ENCODE assay signal across 8 cellular contexts in the genomic region with DNA sequence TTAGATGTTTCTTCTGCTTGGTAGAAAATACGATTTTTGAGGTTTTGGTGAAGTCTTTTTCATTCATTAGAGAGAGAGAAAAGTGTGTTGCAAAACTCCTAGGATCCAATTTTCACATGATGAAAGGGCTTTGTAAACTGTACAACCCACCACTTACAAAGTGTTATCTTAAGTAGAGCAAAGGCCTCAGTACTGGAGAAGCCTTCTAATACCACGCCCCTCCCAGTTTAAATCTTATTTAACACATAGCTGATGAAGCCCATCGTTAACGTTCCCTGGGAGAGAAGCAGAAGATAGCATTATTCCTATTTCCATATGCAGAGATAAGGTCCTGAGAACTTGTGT. TPM values are rescaled to one million over a fixed set of nuclear protein-coding genes. Genes with fewer than 3 reads are reported as not detected.
DNase-seq lines count a peak whose midpoint lies in the region; ATAC-seq, FAIRE-seq and TF ChIP-seq lines count a peak whose summit lies in the region.

No MANE protein-coding gene starts in this region.

- H3K27ac ChIP-seq in ACC112 (ENCODE audit: low read depth, low read length) (peak overlapping the region; percentile 67), SK-N-SH (ENCODE audit: low read depth in 2 of 2, low read length in 1 of 2) (peak overlapping the region; percentile 49 to 92; a peak in 3 of 4 replicates), fibroblast of lung (ENCODE audit: insufficient read depth, low read length) (peak overlapping the region; percentile 93), pancreas (peak overlapping the region; percentile 80 to 95 (median 90))

- no peaks in the 10 kb centered on the region for H3K9me2 ChIP-seq in SK-N-SH

- H3K79me2 ChIP-seq in ACC112 (ENCODE audit: control insufficient read depth, insufficient read depth, low read length, unreplicated experiment) (peaks cover 19% of the 10 kb centered on the region), SK-N-SH (ENCODE audit: insufficient read depth) (no peaks in the 10 kb centered on the region), fibroblast of lung (ENCODE audit: control insufficient read depth, insufficient read depth, low read length) (peaks cover 2% of the 10 kb centered on the region)

- TF ChIP-seq CTCF in SK-N-SH (IDR thresholded peaks at IDR 0.05) (no peak), fibroblast of lung (conservative IDR thresholded peaks at IDR 0.05 in 1 of 2, IDR thresholded peaks at IDR 0.05 in 1 of 2; ENCODE audit: low read depth in 1 of 2, low read length in 2 of 2) (no peak), pancreas (IDR thresholded peaks at IDR 0.05) (no peak)

- peak overlapping the region; percentile 82 for H3K4me2 ChIP-seq in SK-N-SH
- peak overlapping the region; percentile 84 for H3K4me2 ChIP-seq in fibroblast of lung (ENCODE audit: extremely low read depth, insufficient read depth, low read length)

- no peak for FAIRE-seq in pancreas (lab: Jason Lieb, UNC)

- ATAC-seq in GM21825 (IDR thresholded peaks at IDR 0.05; ENCODE audit: unreplicated experiment) (peak; percentile 4), pancreas (peak; percentile 2 to 14 (median 8)), GM18861 (IDR thresholded peaks at IDR 0.05; ENCODE audit: unreplicated experiment) (no peak)

- peaks cover 5% of the 10 kb centered on the region for H3F3A ChIP-seq in SK-N-SH (replicated peaks; ENCODE audit: insufficient read depth)

- H2AFZ ChIP-seq in ACC112 (ENCODE audit: low read length, unreplicated experiment) = peak overlapping the region; percentile 81
- H2AFZ ChIP-seq in SK-N-SH (ENCODE audit: low read depth) = peak overlapping the region; percentile 91
- H2AFZ ChIP-seq in fibroblast of lung (ENCODE audit: low read length) = peak overlapping the region; percentile 72

- intact Hi-C loops in pancreas (cut with DNase I) = no loop called here

- POLR2A ChIA-PET in SK-N-SH (lab: Yijun Ruan, JAX) = interaction anchor here (1.0 to 1.8 kb wide), 5 partner anchors 8 to 197 kb away, joined by 3 to 7 read pairs (median 3); no protein-coding TSS in a partner anchor

- H3K4me1 ChIP-seq in ACC112 (ENCODE audit: control insufficient read depth, insufficient read depth, low read length, unreplicated experiment) = peaks cover 32% of the 10 kb centered on the region
- peaks cover 0 to 24% of the 10 kb centered on the region in 2 experiments; a peak in 3 of 4 replicates for H3K4me1 ChIP-seq in SK-N-SH (ENCODE audit: control insufficient read depth in 1 of 2, insufficient read depth in 2 of 2, low read depth in 1 of 2, low read length in 1 of 2)
- peaks cover 25% of the 10 kb centered on the region for H3K4me1 ChIP-seq in fibroblast of lung (ENCODE audit: control insufficient read depth, extremely low read depth, insufficient read depth, low read length)
- peaks cover 8 to 15% (median 9%) of the 10 kb centered on the region in 3 donors for H3K4me1 ChIP-seq in pancreas

- H3K27me3 ChIP-seq in ACC112 (ENCODE audit: insufficient read depth, low read length) (no peaks in the 10 kb centered on the region), SK-N-SH (ENCODE audit: insufficient read depth) (no peaks in the 10 kb centered on the region), fibroblast of lung (ENCODE audit: control insufficient read depth, insufficient read depth, low read length) (no peaks in the 10 kb centered on the region), pancreas (no peaks in the 10 kb centered on the region)

- H3K9ac ChIP-seq in SK-N-SH = peak overlapping the region; percentile 60
- H3K9ac ChIP-seq in fibroblast of lung (ENCODE audit: insufficient read depth, low read length) = peak overlapping the region; percentile 91

- H3K36me3 ChIP-seq in ACC112 (ENCODE audit: insufficient read depth, low read length) (no peaks in the 10 kb centered on the region), SK-N-SH (replicated peaks in 1 of 2; ENCODE audit: control insufficient read depth in 1 of 2, insufficient read depth in 2 of 2, low read length in 1 of 2) (no peaks in the 10 kb centered on the region), fibroblast of lung (ENCODE audit: control insufficient read depth, insufficient read depth, low read length) (no peaks in the 10 kb centered on the region), pancreas (no peaks in the 10 kb centered on the region)

- 76% methylated on average over 4 of the region's 4 CpGs for WGBS in SK-N-SH (ENCODE audit: low lambda C conversion rate)
- 31 to 40% methylated on average over 4 of the region's 4 CpGs for WGBS in pancreas, 2 donors

- CTCF ChIA-PET in SK-N-SH (lab: Yijun Ruan, JAX) = interaction anchor here (0.6 to 3.8 kb wide), 6 partner anchors 10 to 426 kb away, joined by 3 to 23 read pairs (median 5); a partner anchor contains a TSS

- H3K4me3 ChIP-seq in ACC112 (ENCODE audit: low read depth, low read length) (peak overlapping the region; percentile 79), SK-N-SH (ENCODE audit: low read depth in 2 of 2, low read length in 1 of 2) (peak overlapping the region; percentile 51 to 54), fibroblast of lung (replicated peaks in 1 of 4; ENCODE audit: control extremely low read depth in 1 of 4, insufficient read depth in 1 of 4, low read depth in 3 of 4, low read length in 4 of 4) (peak overlapping the region; percentile 47 to 74 (median 62)), pancreas (peak overlapping the region; percentile 53 to 78 (median 64))

- H3K9me3 ChIP-seq in SK-N-SH (no peaks in the 10 kb centered on the region), fibroblast of lung (ENCODE audit: control insufficient read depth, insufficient read depth, low read depth, low read length) (no peaks in the 10 kb centered on the region), pancreas (no peaks in the 10 kb centered on the region)

- H4K20me1 ChIP-seq in SK-N-SH (ENCODE audit: insufficient read depth) = no peaks in the 10 kb centered on the region
- H4K20me1 ChIP-seq in fibroblast of lung (ENCODE audit: control insufficient read depth, extremely low read depth, insufficient read depth, low read length) = no peaks in the 10 kb centered on the region

- TF ChIP-seq EP300 in SK-N-SH (IDR thresholded peaks at IDR 0.05; ENCODE audit: borderline replicate concordance in 1 of 2, low read depth in 1 of 2, low read length in 1 of 2) = no peak

- no peak for DNase-seq in SK-N-SH
- DNase-seq in fibroblast of lung (ENCODE audit: low read depth in 2 of 2) = peak in 1 of 2 donors; percentile 68
- no peak for DNase-seq in pancreas
- no peak for DNase-seq in NK-92 treated with Interleukin-12 subunit alpha and Interleukin-12 subunit beta, amount 100 ng/mL, for 24 hours (lab: John Stamatoyannopoulos, UW)
- DNase-seq in middle frontal gyrus (ENCODE audit: extremely low spot score, low spot score) = no peak

- no peak for TF ChIP-seq RAD21 in SK-N-SH (IDR thresholded peaks at IDR 0.05; ENCODE audit: low read length)

TF ChIP-seq in SK-N-SH, 30 proteins besides CTCF, POLR2A, EP300 and RAD21 (continues in another document):
- TF ChIP-seq GATA2 (CRISPR knock-in tag; IDR thresholded peaks at IDR 0.05) (no peak), POLR2AphosphoS5 (IDR thresholded peaks at IDR 0.05; ENCODE audit: low read depth, low read length) (no peak), MXI1 (IDR thresholded peaks at IDR 0.05; ENCODE audit: low read depth, low read length) (no peak), ELF1 (IDR thresholded peaks at IDR 0.05) (no peak), TCF12 (IDR thresholded peaks at IDR 0.05) (no peak), JUND (IDR thresholded peaks at IDR 0.05) (no peak)
- TF ChIP-seq, protein P1, sequence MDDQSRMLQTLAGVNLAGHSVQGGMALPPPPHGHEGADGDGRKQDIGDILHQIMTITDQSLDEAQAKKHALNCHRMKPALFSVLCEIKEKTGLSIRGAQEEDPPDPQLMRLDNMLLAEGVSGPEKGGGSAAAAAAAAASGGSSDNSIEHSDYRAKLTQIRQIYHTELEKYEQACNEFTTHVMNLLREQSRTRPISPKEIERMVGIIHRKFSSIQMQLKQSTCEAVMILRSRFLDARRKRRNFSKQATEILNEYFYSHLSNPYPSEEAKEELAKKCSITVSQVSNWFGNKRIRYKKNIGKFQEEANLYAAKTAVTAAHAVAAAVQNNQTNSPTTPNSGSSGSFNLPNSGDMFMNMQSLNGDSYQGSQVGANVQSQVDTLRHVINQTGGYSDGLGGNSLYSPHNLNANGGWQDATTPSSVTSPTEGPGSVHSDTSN (IDR thresholded peaks at IDR 0.05) = no peak
- TF ChIP-seq, protein P2, sequence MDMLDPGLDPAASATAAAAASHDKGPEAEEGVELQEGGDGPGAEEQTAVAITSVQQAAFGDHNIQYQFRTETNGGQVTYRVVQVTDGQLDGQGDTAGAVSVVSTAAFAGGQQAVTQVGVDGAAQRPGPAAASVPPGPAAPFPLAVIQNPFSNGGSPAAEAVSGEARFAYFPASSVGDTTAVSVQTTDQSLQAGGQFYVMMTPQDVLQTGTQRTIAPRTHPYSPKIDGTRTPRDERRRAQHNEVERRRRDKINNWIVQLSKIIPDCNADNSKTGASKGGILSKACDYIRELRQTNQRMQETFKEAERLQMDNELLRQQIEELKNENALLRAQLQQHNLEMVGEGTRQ (IDR thresholded peaks at IDR 0.05; ENCODE audit: borderline replicate concordance, low read depth, low read length) = no peak
- TF ChIP-seq, protein P3, sequence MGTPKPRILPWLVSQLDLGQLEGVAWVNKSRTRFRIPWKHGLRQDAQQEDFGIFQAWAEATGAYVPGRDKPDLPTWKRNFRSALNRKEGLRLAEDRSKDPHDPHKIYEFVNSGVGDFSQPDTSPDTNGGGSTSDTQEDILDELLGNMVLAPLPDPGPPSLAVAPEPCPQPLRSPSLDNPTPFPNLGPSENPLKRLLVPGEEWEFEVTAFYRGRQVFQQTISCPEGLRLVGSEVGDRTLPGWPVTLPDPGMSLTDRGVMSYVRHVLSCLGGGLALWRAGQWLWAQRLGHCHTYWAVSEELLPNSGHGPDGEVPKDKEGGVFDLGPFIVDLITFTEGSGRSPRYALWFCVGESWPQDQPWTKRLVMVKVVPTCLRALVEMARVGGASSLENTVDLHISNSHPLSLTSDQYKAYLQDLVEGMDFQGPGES (IDR thresholded peaks at IDR 0.05; ENCODE audit: low read depth, low read length) = no peak

RNA-seq across cellular contexts. Expression of a gene that starts 0.9 kb away (rescaled TPM):
- polyA plus RNA-seq in SK-N-SH (2012; rRNA removed) = 1.6 and 1.7 TPM in 2 replicates
- 1.4 TPM in 2 replicates for polyA plus RNA-seq in SK-N-SH (2012; cell fraction: cytosol; rRNA removed)
- 3.5 and 4.8 TPM in 2 replicates for polyA plus RNA-seq in SK-N-SH (2012; cell fraction: nucleus; rRNA removed)
- 1.5 and 3.1 TPM in 2 replicates for total RNA-seq in fibroblast of lung
- polyA plus RNA-seq in fibroblast of lung = 2.7 and 3.2 TPM in 2 replicates
- 2.2 and 2.3 TPM in 2 replicates for polyA plus RNA-seq in fibroblast of lung (2012)
- 1.6 and 2.0 TPM in 2 replicates for polyA minus RNA-seq in fibroblast of lung (ENCODE audit: low replicate concordance)
- 1 to 10 TPM; 1.8 to 4.6 (median 3.0) TPM for total RNA-seq in pancreas
- polyA plus RNA-seq in pancreas = 1 to 10 TPM; 1.6 to 6.4 TPM

RNA-seq across cellular contexts. Expression of a gene that starts 26.8 kb away (rescaled TPM):
- polyA plus RNA-seq in SK-N-SH (2012; rRNA removed) (68.4 and 90.9 TPM in 2 replicates), fibroblast of lung (83.2 and 113 TPM in 2 replicates), pancreas (10 to 100 TPM; 17.9 to 34.5 TPM)
- 85.1 and 94.5 TPM in 2 replicates for polyA plus RNA-seq in SK-N-SH (2012; cell fraction: cytosol; rRNA removed)
- 82.2 and 158 TPM in 2 replicates for polyA plus RNA-seq in SK-N-SH (2012; cell fraction: nucleus; rRNA removed)
- total RNA-seq in fibroblast of lung (41.9 and 46.2 TPM in 2 replicates), pancreas (10 to 100 TPM; 21.6 to 29.1 (median 26.2) TPM)
- polyA plus RNA-seq in fibroblast of lung (2012) = 46.6 and 59.9 TPM in 2 replicates
- 24.9 and 64.0 TPM in 2 replicates for polyA minus RNA-seq in fibroblast of lung (ENCODE audit: low replicate concordance)
